Comparison of ENCODE assay signal across 16 cellular contexts in genomic region chr11:75146711-75147110, GRCh38. TPM values are rescaled to one million over a fixed set of nuclear protein-coding genes. Genes with fewer than 3 reads are reported as not detected.
DNase-seq lines count a peak whose midpoint lies in the region; ATAC-seq, FAIRE-seq and TF ChIP-seq lines count a peak whose summit lies in the region.
"Had no signal": no experiment of that assay in that cellular context is flagged by ENCODE, and none has a peak within 500 bp of the region (broad histone marks: within the 10 kb centered on the region; RNA-seq: fewer than 3 reads in every experiment).

No MANE protein-coding gene starts in this region.

- TF ChIP-seq RAD21 in K562 (CRISPR knock-in tag; conservative IDR thresholded peaks at IDR 0.05 in 1 of 2, IDR thresholded peaks at IDR 0.05 in 1 of 2) (no peak), HepG2 (CRISPR knock-in tag; IDR thresholded peaks at IDR 0.05) (no peak)

- no peaks in the 10 kb centered on the region for H3K27me3 Mint-ChIP-seq in Caco-2 (ENCODE audit: insufficient read depth, unreplicated experiment)
- H3K27me3 Mint-ChIP-seq in natural killer cell treated with Interleukin-12 subunit alpha and Interleukin-12 subunit beta and Interleukin-15 and Interleukin-18, amount 100 ng/mL, for 72 hours, result peaks cover 10 to 16% of the 10 kb centered on the region in 2 donors

- ATAC-seq in K562 (no peak), HepG2 (no peak)
- ATAC-seq in natural killer cell treated with Interleukin-12 subunit alpha and Interleukin-12 subunit beta and Interleukin-15 and Interleukin-18, amount 100 ng/mL, for 72 hours, result no peak
- ATAC-seq: A549, HCT116 had no signal

- no peaks in the 10 kb centered on the region for H3K9me1 ChIP-seq in K562 (ENCODE audit: control insufficient read depth, insufficient read depth, low read length)

- H3K4me3 Mint-ChIP-seq in Caco-2 (ENCODE audit: unreplicated experiment), result peak overlapping the region; percentile 25
- no peak overlapping the region for H3K4me3 Mint-ChIP-seq in natural killer cell treated with Interleukin-12 subunit alpha and Interleukin-12 subunit beta and Interleukin-15 and Interleukin-18, amount 100 ng/mL, for 72 hours

- H3K4me1 ChIP-seq in Caco-2 (peaks cover 83% of the 10 kb centered on the region), K562 (replicated peaks in 1 of 2; ENCODE audit: control insufficient read depth in 2 of 2, insufficient read depth in 2 of 2, low read length in 2 of 2) (peaks cover 15 to 30% of the 10 kb centered on the region in 2 experiments; a peak in 4 of 5 replicates), HepG2 (ENCODE audit: insufficient read depth, low read length) (peaks cover 93% of the 10 kb centered on the region), suprapubic skin (peaks cover 46% of the 10 kb centered on the region)

- H3K9me3 Mint-ChIP-seq in Caco-2 (ENCODE audit: unreplicated experiment), result no peaks in the 10 kb centered on the region
- no peaks in the 10 kb centered on the region for H3K9me3 Mint-ChIP-seq in natural killer cell treated with Interleukin-12 subunit alpha and Interleukin-12 subunit beta and Interleukin-15 and Interleukin-18, amount 100 ng/mL, for 72 hours

- TF ChIP-seq EP300 in K562 (IDR thresholded peaks at IDR 0.05; ENCODE audit: low read length) (no peak), HepG2 (IDR thresholded peaks at IDR 0.05; ENCODE audit: low read depth in 2 of 2, low read length in 2 of 2) (no peak), HepG2 (CRISPR knock-in tag; IDR thresholded peaks at IDR 0.05; ENCODE audit: borderline replicate concordance) (no peak), suprapubic skin (IDR thresholded peaks at IDR 0.05) (no peak)

- H2AFZ ChIP-seq in K562 (ENCODE audit: low read depth, low read length) (no peak overlapping the region), HepG2 (ENCODE audit: low read length) (no peak overlapping the region)

- TF ChIP-seq CTCF in Caco-2 (IDR thresholded peaks at IDR 0.05; ENCODE audit: insufficient read depth in 1 of 2, low read depth in 1 of 2, low read length in 1 of 2, severe bottlenecking in 1 of 2, unreplicated experiment in 1 of 2) (no peak), K562 (IDR thresholded peaks at IDR 0.05 in 2 of 3, conservative IDR thresholded peaks at IDR 0.05 in 1 of 3; ENCODE audit: insufficient read depth in 2 of 3, low read depth in 1 of 3, low read length in 3 of 3) (no peak), HepG2 (CRISPR knock-in tag; IDR thresholded peaks at IDR 0.05) (no peak), suprapubic skin (IDR thresholded peaks at IDR 0.05) (no peak)

- H3K4me2 ChIP-seq in K562 (ENCODE audit: insufficient read depth, low read length), result no peak overlapping the region
- no peak overlapping the region for H3K4me2 ChIP-seq in HepG2 (ENCODE audit: low read depth, low read length)
- H3K4me2 ChIP-seq: A549 had no signal

- intact Hi-C loops in Caco-2 (cut with micrococcal nuclease; ENCODE audit: unreplicated experiment) (loop anchor here (1.0 kb wide), 2 partner anchors 13 to 22 kb away; no protein-coding TSS in a partner anchor), K562 (cut with micrococcal nuclease) (no loop called here), HepG2 (cut with micrococcal nuclease; ENCODE audit: unreplicated experiment) (no loop called here)

- H3K4me1 Mint-ChIP-seq in Caco-2 (ENCODE audit: low read depth, unreplicated experiment), result peaks cover 52% of the 10 kb centered on the region
- peaks cover 27 to 28% of the 10 kb centered on the region in 2 donors for H3K4me1 Mint-ChIP-seq in natural killer cell treated with Interleukin-12 subunit alpha and Interleukin-12 subunit beta and Interleukin-15 and Interleukin-18, amount 100 ng/mL, for 72 hours (ENCODE audit: low read depth in 2 of 2)

- POLR2A ChIA-PET in Caco-2 (lab: Charles Lee), result interaction anchor here (1.0 to 3.9 kb wide), 8 partner anchors 9 to 116 kb away, joined by 3 to 43 read pairs (median 6); no protein-coding TSS in a partner anchor
- POLR2A ChIA-PET in K562 (lab: Yijun Ruan, JAX), result interaction anchor here (0.6 to 2.2 kb wide), 7 partner anchors 9 to 265 kb away, joined by 3 to 7 read pairs (median 4); no protein-coding TSS in a partner anchor
- POLR2A ChIA-PET in HepG2 (lab: Yijun Ruan, JAX), result interaction anchor here (1.5 to 8.6 kb wide), 6 partner anchors 9 to 58 kb away, joined by 6 to 163 read pairs (median 12); no protein-coding TSS in a partner anchor

- H4K20me1 ChIP-seq in K562 (replicated peaks; ENCODE audit: control insufficient read depth, insufficient read depth, low read length) (no peaks in the 10 kb centered on the region), HepG2 (ENCODE audit: insufficient read depth, low read length) (no peaks in the 10 kb centered on the region)

- H3K27ac ChIP-seq in K562 (ENCODE audit: extremely low read depth, low read depth, low read length) (no peak overlapping the region), HepG2 (ENCODE audit: extremely low read length, insufficient read depth, low read length) (no peak overlapping the region), suprapubic skin (no peak overlapping the region)
- H3K27ac ChIP-seq: A549 had no signal

- H3K36me3 Mint-ChIP-seq in Caco-2 (ENCODE audit: insufficient read depth, unreplicated experiment), result peaks cover 12% of the 10 kb centered on the region
- no peaks in the 10 kb centered on the region for H3K36me3 Mint-ChIP-seq in natural killer cell treated with Interleukin-12 subunit alpha and Interleukin-12 subunit beta and Interleukin-15 and Interleukin-18, amount 100 ng/mL, for 72 hours

- DNase-seq in Caco-2 (peak in 1 of 2 experiments; percentile 37), K562 (ENCODE audit: extremely low read depth in 1 of 4, low spot score in 3 of 4) (no peak), HepG2 (ENCODE audit: low spot score) (no peak), suprapubic skin (ENCODE audit: low spot score in 2 of 2) (peak; percentile 19 to 47), erythroblast (lab: John Stamatoyannopoulos, UW) (no peak), NCI-H2196 (lab: John Stamatoyannopoulos, UW; ENCODE audit: unreplicated experiment) (no peak), HPDE6-E6E7 (ENCODE audit: extremely low spot score) (no peak)
- no peak for DNase-seq in natural killer cell treated with Interleukin-12 subunit alpha and Interleukin-12 subunit beta and Interleukin-15 and Interleukin-18, amount 100 ng/mL, for 72 hours (ENCODE audit: low spot score)
- DNase-seq: Calu3, DMS 273 treated with DMSO at 0.1 percent for 48 hours had no signal

- 22% methylated on average over 5 of the region's 5 CpGs for WGBS in K562 (ENCODE audit: insufficient coverage, low coverage, missing lambda C conversion rate)
- WGBS in HepG2 (ENCODE audit: low lambda C conversion rate), result 51% methylated on average over 5 of the region's 5 CpGs
- 65% methylated on average over 5 of the region's 5 CpGs for WGBS in suprapubic skin

- CTCF ChIA-PET in Caco-2 (lab: Charles Lee) (interaction anchor here (0.7 to 11.4 kb wide), 16 partner anchors 9 to 234 kb away, joined by 3 to 887 read pairs (median 6); partner anchors contain the start of gene TPBGL), K562 (lab: Yijun Ruan, JAX; ENCODE audit: low intra/inter-chr PET ratio) (interaction anchor here (5.4 kb wide), 1 partner anchor 102 kb away, joined by 39 read pairs; no protein-coding TSS in a partner anchor), HepG2 (lab: Yijun Ruan, JAX; ENCODE audit: low intra/inter-chr PET ratio, low total read pairs) (interaction anchor here (1.3 kb wide), 1 partner anchor 58 kb away, joined by 7 read pairs; no protein-coding TSS in a partner anchor)

- H3K79me2 ChIP-seq in K562 (ENCODE audit: control insufficient read depth, insufficient read depth, low read length) (no peaks in the 10 kb centered on the region), HepG2 (ENCODE audit: insufficient read depth, low read length) (peaks cover under 1% of the 10 kb centered on the region)

- in situ Hi-C loops in K562 (cut with MboI) (loop anchor here (10.0 kb wide), 1 partner anchor 58 kb away; no protein-coding TSS in a partner anchor), HepG2 (cut with HindIII; ENCODE audit: extremely low pct_ligation_motif_present, low pct_unique_long_range_greater_than_20kb) (loop anchor here (5.0 kb wide), 1 partner anchor 56 kb away; no protein-coding TSS in a partner anchor)

- BruUV-seq in Caco-2 (replicated peaks; lab: Mats Ljungman, UMichigan) (TSS peak; percentile 27), K562 (replicated peaks; lab: Mats Ljungman, UMichigan) (no TSS peak), HepG2 (replicated peaks; lab: Mats Ljungman, UMichigan) (no TSS peak)

- no peak for TF ChIP-seq POLR2A in K562 (conservative IDR thresholded peaks at IDR 0.05)
- no peak for TF ChIP-seq POLR2A in HepG2 (IDR thresholded peaks at IDR 0.05; ENCODE audit: insufficient read depth in 1 of 2, low read depth in 2 of 2, low read length in 2 of 2)
- TF ChIP-seq POLR2A in suprapubic skin (IDR thresholded peaks at IDR 0.05), result no peak
- no peak for TF ChIP-seq POLR2A in erythroblast (IDR thresholded peaks at IDR 0.05; ENCODE audit: low read length)

- H3K27ac Mint-ChIP-seq in Caco-2 (ENCODE audit: unreplicated experiment), result peak overlapping the region; percentile 75
- H3K27ac Mint-ChIP-seq in natural killer cell treated with Interleukin-12 subunit alpha and Interleukin-12 subunit beta and Interleukin-15 and Interleukin-18, amount 100 ng/mL, for 72 hours, result no peak overlapping the region

- H3K4me3 ChIP-seq in Caco-2 (ENCODE audit: low read depth, low read length) (no peak overlapping the region), K562 (no peak overlapping the region), HepG2 (replicated peaks in 1 of 3; ENCODE audit: insufficient read depth in 1 of 3, low read depth in 2 of 3, low read length in 3 of 3) (no peak overlapping the region), suprapubic skin (no peak overlapping the region)
- H3K4me3 ChIP-seq: A549 had no signal

- H3K36me3 ChIP-seq in Caco-2 (ENCODE audit: control insufficient read depth, insufficient read depth, low read length) (no peaks in the 10 kb centered on the region), K562 (ENCODE audit: control insufficient read depth, insufficient read depth, low read length) (no peaks in the 10 kb centered on the region), HepG2 (replicated peaks in 1 of 2; ENCODE audit: control insufficient read depth in 1 of 2, insufficient read depth in 2 of 2, low read length in 2 of 2) (no peaks in the 10 kb centered on the region), suprapubic skin (no peaks in the 10 kb centered on the region)
- H3K36me3 ChIP-seq: BE2C had no signal

- no peak for FAIRE-seq in K562 (lab: Jason Lieb, UNC)
- no peak for FAIRE-seq in HepG2 (lab: Jason Lieb, UNC)
- FAIRE-seq: A549 had no signal

- H3K27me3 ChIP-seq in Caco-2 (replicated peaks; ENCODE audit: control insufficient read depth, insufficient read depth, low read length), result no peaks in the 10 kb centered on the region
- H3K27me3 ChIP-seq in K562 (ENCODE audit: control insufficient read depth in 2 of 2, insufficient read depth in 2 of 2, low read length in 2 of 2), result no peaks in the 10 kb centered on the region
- no peaks in the 10 kb centered on the region for H3K27me3 ChIP-seq in HepG2 (ENCODE audit: control insufficient read depth in 1 of 2, insufficient read depth in 2 of 2, low read length in 2 of 2)
- H3K27me3 ChIP-seq in suprapubic skin, result no peaks in the 10 kb centered on the region
- H3K27me3 ChIP-seq: BE2C had no signal

- no peak overlapping the region for H3K9ac ChIP-seq in K562 (ENCODE audit: insufficient read depth in 1 of 2, low read depth in 2 of 2, low read length in 2 of 2)
- no peak overlapping the region for H3K9ac ChIP-seq in HepG2 (ENCODE audit: insufficient read depth, low read depth, low read length)

- H3K9me3 ChIP-seq in Caco-2 (no peaks in the 10 kb centered on the region), K562 (replicated peaks; ENCODE audit: control insufficient read depth, insufficient read depth, low read depth, low read length) (no peaks in the 10 kb centered on the region), HepG2 (ENCODE audit: low read length) (no peaks in the 10 kb centered on the region), suprapubic skin (no peaks in the 10 kb centered on the region)
- H3K9me3 ChIP-seq: A549, BE2C had no signal

RNA-seq across cellular contexts. Expression of gene SLCO2B1, which starts 4.2 kb away (rescaled TPM):
- 231 and 277 TPM in 2 replicates for total RNA-seq in Caco-2 (2022)
- 25.3 and 26.7 TPM in 2 replicates for total RNA-seq in K562 (2011; cell fraction: chromatin; rRNA removed; ENCODE audit: low replicate concordance)
- total RNA-seq in K562 (2011; cell fraction: nucleolus; rRNA removed), result 13.2 and 14.5 TPM in 2 replicates
- total RNA-seq in K562 (2011; cell fraction: nucleoplasm; rRNA removed), result 14.8 and 19.4 TPM in 2 replicates
- 6.2 and 7.5 TPM in 2 replicates for total RNA-seq in K562 (2014; rRNA removed)
- 8.5 and 9.2 TPM in 2 replicates for total RNA-seq in K562 (2014; rRNA removed; fragmentation: Illumina TruSeq; extraction: Trizol)
- 13.8 and 14.7 TPM in 2 replicates for total RNA-seq in K562 (2015; rRNA removed; fragmentation: Illumina TruSeq; extraction: Trizol)
- 11.6 and 13.1 TPM in 2 replicates for total RNA-seq in K562 (2021)
- 2.8 and 4.7 TPM in 2 replicates for polyA plus RNA-seq in K562 (2011; rRNA removed)
- 1.4 and 4.9 TPM in 2 replicates for polyA plus RNA-seq in K562 (2011; cell fraction: cytosol; rRNA removed)
- 5.4 and 17.4 TPM in 2 replicates for polyA plus RNA-seq in K562 (2011; cell fraction: nucleus; rRNA removed)
- polyA plus RNA-seq in K562 (2012), result 17.0 and 18.1 TPM in 2 replicates
- 11.3 and 12.3 TPM in 2 replicates for polyA plus RNA-seq in K562 (2014; fragmentation: Illumina TruSeq; extraction: Trizol)
- 1 to 10 TPM in 1 of 2 experiments, under 1 TPM in 1; 0.70 to 1.8 TPM for polyA plus RNA-seq in K562 (2014; fragmentation: Nextera tagmentation; extraction: Ambion mirVana)
- polyA plus RNA-seq in K562 (2014; rRNA removed), result 7.6 and 12.9 TPM in 2 replicates
- 4.3 and 5.0 TPM in 2 replicates for polyA minus RNA-seq in K562 (2011; rRNA and poly(A)+ RNA removed)
- 3.2 and 5.4 TPM in 2 replicates for polyA minus RNA-seq in K562 (2011; cell fraction: cytosol; rRNA and poly(A)+ RNA removed)
- polyA minus RNA-seq in K562 (2011; cell fraction: nucleus; rRNA and poly(A)+ RNA removed), result 7.4 and 8.1 TPM in 2 replicates
- 7.6 and 15.3 TPM in 2 replicates for total RNA-seq in HepG2 (2016; rRNA removed; fragmentation: Illumina TruSeq; extraction: Trizol)
- total RNA-seq in HepG2 (2016; cell fraction: cytosol; rRNA removed; fragmentation: Illumina TruSeq; extraction: Trizol; ENCODE audit: low read depth), result 3.0 and 3.2 TPM in 2 replicates
- 6.7 and 16.4 TPM in 2 replicates for total RNA-seq in HepG2 (2016; cell fraction: insoluble cytoplasmic fraction; rRNA removed; fragmentation: Illumina TruSeq; extraction: Trizol)
- total RNA-seq in HepG2 (2016; cell fraction: membrane; rRNA removed; fragmentation: Illumina TruSeq; extraction: Trizol), result 6.2 TPM in 2 replicates
- 24.2 and 24.5 TPM in 2 replicates for total RNA-seq in HepG2 (2016; cell fraction: nucleus; rRNA removed; fragmentation: Illumina TruSeq; extraction: Trizol)
- 19.8 and 29.6 TPM in 2 replicates for polyA plus RNA-seq in HepG2 (2011; rRNA removed)
- polyA plus RNA-seq in HepG2 (2011; cell fraction: cytosol; rRNA removed), result 15.0 and 15.3 TPM in 2 replicates
- 80.8 and 94.5 TPM in 2 replicates for polyA plus RNA-seq in HepG2 (2011; cell fraction: nucleus; rRNA removed)
- polyA plus RNA-seq in HepG2 (2012), result 21.7 and 35.0 TPM in 2 replicates
- polyA plus RNA-seq in HepG2 (2016; cell fraction: cytosol; fragmentation: Illumina TruSeq; extraction: Trizol; ENCODE audit: low read depth), result 0.64 and 1.2 TPM in 2 replicates
- polyA plus RNA-seq in HepG2 (2016; cell fraction: insoluble cytoplasmic fraction; fragmentation: Illumina TruSeq; extraction: Trizol; ENCODE audit: low read depth), result 4.1 and 5.6 TPM in 2 replicates
- polyA plus RNA-seq in HepG2 (2016; cell fraction: membrane; fragmentation: Illumina TruSeq; extraction: Trizol; ENCODE audit: low read depth), result 2.4 and 2.9 TPM in 2 replicates
- 31.9 and 32.0 TPM in 2 replicates for polyA plus RNA-seq in HepG2 (2016; cell fraction: nucleus; fragmentation: Illumina TruSeq; extraction: Trizol; ENCODE audit: insufficient read depth, low read depth)
- 0.09 and 55.4 TPM in 2 replicates for polyA minus RNA-seq in HepG2 (2011; rRNA and poly(A)+ RNA removed; ENCODE audit: low replicate concordance)
- 11.1 and 12.3 TPM in 2 replicates for polyA minus RNA-seq in HepG2 (2011; cell fraction: cytosol; rRNA and poly(A)+ RNA removed)
- 33.2 and 42.0 TPM in 2 replicates for polyA minus RNA-seq in HepG2 (2011; cell fraction: nucleus; rRNA and poly(A)+ RNA removed)
- total RNA-seq in suprapubic skin, result 1 to 10 TPM; 6.1 to 9.7 (median 7.1) TPM
- total RNA-seq in natural killer cell treated with Interleukin-12 subunit alpha and Interleukin-12 subunit beta and Interleukin-15 and Interleukin-18, amount 100 ng/mL, for 72 hours, result under 1 TPM in 1 of 2 donors, not detected in 1; 0.06 TPM
- total RNA-seq: H4 had no signal
- polyA plus RNA-seq: AG04450 had no signal

RNA-seq across cellular contexts. Expression of gene OR2AT4, which starts 50.0 kb away (rescaled TPM):
- total RNA-seq in Caco-2 (2022), result not detected in 2 replicates
- total RNA-seq in K562 (2011; cell fraction: chromatin; rRNA removed; ENCODE audit: low replicate concordance), result 10.3 and 25.0 TPM in 2 replicates
- 3.0 and 4.3 TPM in 2 replicates for total RNA-seq in K562 (2011; cell fraction: nucleolus; rRNA removed)
- 25.1 and 45.6 TPM in 2 replicates for total RNA-seq in K562 (2011; cell fraction: nucleoplasm; rRNA removed)
- total RNA-seq in K562 (2014; rRNA removed), result 0.86 and 0.90 TPM in 2 replicates
- total RNA-seq in K562 (2014; rRNA removed; fragmentation: Illumina TruSeq; extraction: Trizol), result 2.3 and 2.8 TPM in 2 replicates
- total RNA-seq in K562 (2015; rRNA removed; fragmentation: Illumina TruSeq; extraction: Trizol), result 2.2 and 2.4 TPM in 2 replicates
- 1.6 and 2.3 TPM in 2 replicates for total RNA-seq in K562 (2021)
- 1.8 and 1.9 TPM in 2 replicates for polyA plus RNA-seq in K562 (2011; rRNA removed)
- 1.7 and 3.0 TPM in 2 replicates for polyA plus RNA-seq in K562 (2011; cell fraction: cytosol; rRNA removed)
- polyA plus RNA-seq in K562 (2011; cell fraction: nucleus; rRNA removed), result 4.8 and 11.5 TPM in 2 replicates
- polyA plus RNA-seq in K562 (2012), result 2.0 and 2.5 TPM in 2 replicates
- polyA plus RNA-seq in K562 (2014; fragmentation: Illumina TruSeq; extraction: Trizol), result 3.0 and 3.1 TPM in 2 replicates
- 1 to 10 TPM; 1.7 to 2.0 TPM for polyA plus RNA-seq in K562 (2014; fragmentation: Nextera tagmentation; extraction: Ambion mirVana)
- polyA plus RNA-seq in K562 (2014; rRNA removed), result 1.5 and 1.9 TPM in 2 replicates
- 4.9 and 9.8 TPM in 2 replicates for polyA minus RNA-seq in K562 (2011; rRNA and poly(A)+ RNA removed)
- polyA minus RNA-seq in K562 (2011; cell fraction: cytosol; rRNA and poly(A)+ RNA removed), result 0.36 and 1.5 TPM in 2 replicates
- polyA minus RNA-seq in K562 (2011; cell fraction: nucleus; rRNA and poly(A)+ RNA removed), result 3.2 and 5.7 TPM in 2 replicates
- not detected in 2 replicates for total RNA-seq in HepG2 (2016; rRNA removed; fragmentation: Illumina TruSeq; extraction: Trizol)
- total RNA-seq in HepG2 (2016; cell fraction: cytosol; rRNA removed; fragmentation: Illumina TruSeq; extraction: Trizol; ENCODE audit: low read depth), result not detected in 2 replicates
- not detected in 2 replicates for total RNA-seq in HepG2 (2016; cell fraction: insoluble cytoplasmic fraction; rRNA removed; fragmentation: Illumina TruSeq; extraction: Trizol)
- total RNA-seq in HepG2 (2016; cell fraction: membrane; rRNA removed; fragmentation: Illumina TruSeq; extraction: Trizol), result not detected in 2 replicates
- total RNA-seq in HepG2 (2016; cell fraction: nucleus; rRNA removed; fragmentation: Illumina TruSeq; extraction: Trizol), result not detected in 2 replicates
- polyA plus RNA-seq in HepG2 (2011; rRNA removed), result not detected in 2 replicates
- polyA plus RNA-seq in HepG2 (2011; cell fraction: cytosol; rRNA removed), result not detected in 2 replicates
- polyA plus RNA-seq in HepG2 (2011; cell fraction: nucleus; rRNA removed), result not detected in 2 replicates
- polyA plus RNA-seq in HepG2 (2012), result not detected in 2 replicates
- not detected in 2 replicates for polyA plus RNA-seq in HepG2 (2016; cell fraction: cytosol; fragmentation: Illumina TruSeq; extraction: Trizol; ENCODE audit: low read depth)
- polyA plus RNA-seq in HepG2 (2016; cell fraction: insoluble cytoplasmic fraction; fragmentation: Illumina TruSeq; extraction: Trizol; ENCODE audit: low read depth), result not detected in 2 replicates
- not detected in 2 replicates for polyA plus RNA-seq in HepG2 (2016; cell fraction: membrane; fragmentation: Illumina TruSeq; extraction: Trizol; ENCODE audit: low read depth)
- not detected in 2 replicates for polyA plus RNA-seq in HepG2 (2016; cell fraction: nucleus; fragmentation: Illumina TruSeq; extraction: Trizol; ENCODE audit: insufficient read depth, low read depth)
- polyA minus RNA-seq in HepG2 (2011; rRNA and poly(A)+ RNA removed; ENCODE audit: low replicate concordance), result not detected in 2 replicates
- not detected in 2 replicates for polyA minus RNA-seq in HepG2 (2011; cell fraction: cytosol; rRNA and poly(A)+ RNA removed)
- not detected in 2 replicates for polyA minus RNA-seq in HepG2 (2011; cell fraction: nucleus; rRNA and poly(A)+ RNA removed)
- not detected for total RNA-seq in suprapubic skin
- not detected for total RNA-seq in natural killer cell treated with Interleukin-12 subunit alpha and Interleukin-12 subunit beta and Interleukin-15 and Interleukin-18, amount 100 ng/mL, for 72 hours
- total RNA-seq: Calu3, H4, HT-29 had no signal
- polyA plus RNA-seq: AG04450 had no signal

Comparison
In these comparisons a context has a peak if more than half of its experiments do, and no peak if none do; other contexts are left out.
1. DNase-seq: peak in suprapubic skin (2 of 2); none in K562 (0 of 4), HepG2 (single experiment), erythroblast (0 of 2), natural killer cell treated with Interleukin-12 subunit alpha and Interleukin-12 subunit beta and Interleukin-15 and Interleukin-18, amount 100 ng/mL, for 72 hours (single experiment), NCI-H2196 (single experiment) and HPDE6-E6E7 (single experiment).